ENCODE assay signal across 1 cellular context in genomic region chr19:4456566-4456842, GRCh38.
TF ChIP-seq lines count a peak whose summit lies in the region.

No MANE protein-coding gene starts in this region.

TF ChIP-seq in IMR-90, 13 proteins besides CTCF, POLR2A, EP300 and RAD21:
- no peak for TF ChIP-seq MAFK (IDR thresholded peaks at IDR 0.05; ENCODE audit: low read depth, low read length)
- TF ChIP-seq RCOR1 (IDR thresholded peaks at IDR 0.05; ENCODE audit: insufficient replicate concordance, low read length), result no peak
- TF ChIP-seq SMC3 (IDR thresholded peaks at IDR 0.05; ENCODE audit: low read depth, low read length), result no peak
- TF ChIP-seq RFX5 (IDR thresholded peaks at IDR 0.05; ENCODE audit: low read depth, low read length), result no peak
- no peak for TF ChIP-seq BHLHE40 (IDR thresholded peaks at IDR 0.05; ENCODE audit: low read depth, low read length)
- no peak for TF ChIP-seq FOS (IDR thresholded peaks at IDR 0.05; ENCODE audit: low read depth, low read length)
- no peak for TF ChIP-seq MXI1 (IDR thresholded peaks at IDR 0.05; ENCODE audit: borderline replicate concordance, low read depth, low read length)
- TF ChIP-seq NFE2L2 (IDR thresholded peaks at IDR 0.05; ENCODE audit: low read depth, low read length), result no peak
